ENCODE assay signal across 1 cellular context in genomic region chr1:172279951-172280350, GRCh38.
TF ChIP-seq lines count a peak whose summit lies in the region.

No MANE protein-coding gene starts in this region.

TF ChIP-seq in GM23338, 12 proteins besides CTCF, POLR2A, EP300 and RAD21 (continued from another document):
- TF ChIP-seq ZNF462 (CRISPR knock-in tag; IDR thresholded peaks at IDR 0.05) (no peak), CREB1 (CRISPR knock-in tag; IDR thresholded peaks at IDR 0.05; ENCODE audit: low read depth) (no peak), POLR2AphosphoS5 (IDR thresholded peaks at IDR 0.05; ENCODE audit: low read depth) (no peak), JUNB (IDR thresholded peaks at IDR 0.05; ENCODE audit: unreplicated experiment) (no peak), ZNF331 (CRISPR knock-in tag; IDR thresholded peaks at IDR 0.05; ENCODE audit: low read depth) (no peak), NANOG (IDR thresholded peaks at IDR 0.05; ENCODE audit: borderline replicate concordance) (no peak), REST (IDR thresholded peaks at IDR 0.05; ENCODE audit: unreplicated experiment) (no peak), EZH2 (IDR thresholded peaks at IDR 0.05; ENCODE audit: low read depth, unreplicated experiment) (no peak), ETS1 (IDR thresholded peaks at IDR 0.05) (no peak), EZH2phosphoT487 (IDR thresholded peaks at IDR 0.05; ENCODE audit: unreplicated experiment) (no peak), ZNF114 (CRISPR knock-in tag; IDR thresholded peaks at IDR 0.05) (no peak)
